In the genomic region with DNA sequence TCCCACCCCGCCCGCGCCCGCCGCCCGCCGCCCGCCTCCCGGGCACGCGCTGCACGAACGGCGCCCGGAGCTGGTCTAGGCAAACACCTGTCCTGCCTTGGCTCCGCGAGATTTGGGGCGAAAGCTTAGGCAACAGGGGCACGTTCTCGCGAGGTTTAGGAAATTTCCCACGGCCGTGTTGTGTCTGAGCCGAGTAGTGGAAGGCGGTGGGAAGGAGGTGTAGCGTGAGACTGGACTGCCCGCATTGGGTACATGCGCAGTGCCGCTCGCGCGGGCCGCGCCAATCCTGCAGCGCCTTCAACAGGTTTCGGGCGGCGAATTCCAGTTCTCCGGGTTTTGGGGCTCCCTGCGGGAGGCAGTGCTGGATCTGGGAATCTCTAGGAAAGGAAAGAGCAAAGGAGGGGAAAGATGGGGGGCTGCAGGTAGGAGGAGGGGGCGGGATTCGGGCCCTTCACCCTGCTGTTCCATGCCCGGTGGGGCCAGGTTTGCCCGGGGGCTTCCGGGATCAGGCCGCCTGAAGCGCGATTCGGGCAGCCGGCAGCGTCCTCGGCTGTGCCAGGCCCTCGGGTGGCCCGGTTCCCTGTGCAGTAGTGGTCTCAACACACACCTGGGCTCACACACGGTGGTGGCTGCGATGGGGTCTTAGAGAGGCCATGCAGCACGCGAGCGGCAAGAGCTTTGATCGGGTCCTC, we compare ENCODE assay signal across 8 cellular contexts. TPM values are rescaled to one million over a fixed set of nuclear protein-coding genes. Genes with fewer than 3 reads are reported as not detected.
DNase-seq lines count a peak whose midpoint lies in the region; ATAC-seq and TF ChIP-seq lines count a peak whose summit lies in the region.

No MANE protein-coding gene starts in this region.

- TF ChIP-seq POLR2A in ovary (IDR thresholded peaks at IDR 0.05) (peak; percentile 40), thyroid gland (IDR thresholded peaks at IDR 0.05) (peak in 1 of 2 donors; percentile 53)

- H3K4me1 ChIP-seq in ovary (ENCODE audit: insufficient read depth): peaks cover 6% of the 10 kb centered on the region
- H3K4me1 ChIP-seq in thyroid gland: peaks cover 12 to 13% of the 10 kb centered on the region in 2 donors

- TF ChIP-seq CTCF in GM12872 (IDR thresholded peaks at IDR 0.05; ENCODE audit: insufficient read depth, low read depth, low read length): peak; percentile 45; the same call in 2 of the 3 replicates
- TF ChIP-seq CTCF in ovary (IDR thresholded peaks at IDR 0.05): no peak
- peak in 2 of 6 experiments; percentile 6 to 14 for TF ChIP-seq CTCF in thyroid gland (IDR thresholded peaks at IDR 0.05)

- no peak for TF ChIP-seq EP300 in ovary (IDR thresholded peaks at IDR 0.05)

- H3K9me3 ChIP-seq in ovary (no peaks in the 10 kb centered on the region), thyroid gland (no peaks in the 10 kb centered on the region)

- ATAC-seq in HG02678 (IDR thresholded peaks at IDR 0.05; ENCODE audit: unreplicated experiment): peak; percentile 73
- ATAC-seq in Right ventricle myocardium inferior: peak; percentile 95

- H3K36me3 ChIP-seq in ovary (no peaks in the 10 kb centered on the region), thyroid gland (no peaks in the 10 kb centered on the region)

- no peaks in the 10 kb centered on the region for H3K27me3 ChIP-seq in ovary
- no peaks in the 10 kb centered on the region for H3K27me3 ChIP-seq in thyroid gland

- intact Hi-C loops in Right ventricle myocardium inferior (cut with DNase I) (loop anchor here (5.0 to 10.0 kb wide), 7 partner anchors 93 to 535 kb away; partner anchors contain the start of genes SMIM20 and TBC1D19), ovary (cut with DNase I) (loop anchor here in 3 of 4 donors (5.0 to 10.0 kb wide), 4 partner anchors 75 to 292 kb away; no protein-coding TSS in a partner anchor), thyroid gland (cut with DNase I) (no loop called here)

- H3K27ac ChIP-seq in ovary (peak overlapping the region; percentile 85 to 86), thyroid gland (peak overlapping the region; percentile 88 to 98 (median 97))

- WGBS in ovary, 3 donors: 0 to 1% (median 1%) methylated on average over 57 to 60 of the region's 60 CpGs
- 0 to 2% methylated on average over 31 to 35 of the region's 60 CpGs for WGBS in thyroid gland, 2 donors

- DNase-seq in NCI-H1105 treated with DMSO at 0.1 percent for 48 hours (lab: John Stamatoyannopoulos, UW) (peak; percentile 93), SKM-1 treated with dmso at 0.1 percent for 144 hours (lab: John Stamatoyannopoulos, UW; ENCODE audit: unreplicated experiment) (peak; percentile 98), Right ventricle myocardium inferior (ENCODE audit: missing footprints) (peak; percentile 98), ovary (peak; percentile 98), thyroid gland (peak; percentile 99)
- peak; percentile 94 for DNase-seq in activated naive CD8-positive, alpha-beta T cell treated with anti-CD3 and anti-CD28 coated beads, Interleukin-2, amount 50 U/mL, for 16 hours (ENCODE audit: low read depth, low spot score)

- H3K4me3 ChIP-seq in ovary (peak overlapping the region; percentile 59), thyroid gland (replicated peaks in 1 of 3) (peak overlapping the region; percentile 63 to 96 (median 85))

RNA-seq across cellular contexts. Expression of gene RBPJ, which starts 1.2 kb away (rescaled TPM):
- total RNA-seq in Right ventricle myocardium inferior (42.1 TPM), ovary (10 to 100 TPM; 55.6 to 75.1 (median 68.5) TPM), thyroid gland (10 to 100 TPM; 60.4 to 99.3 (median 78.5) TPM)
- polyA plus RNA-seq in ovary: 10 to 100 TPM; 36.0 to 61.9 TPM

Comparison
In these comparisons a context has a peak if more than half of its experiments do, and no peak if none do; other contexts are left out.
1. Peak in every context shown above with its lines: DNase-seq, ATAC-seq, H3K4me3 ChIP-seq and H3K27ac ChIP-seq.